In the genomic region with DNA sequence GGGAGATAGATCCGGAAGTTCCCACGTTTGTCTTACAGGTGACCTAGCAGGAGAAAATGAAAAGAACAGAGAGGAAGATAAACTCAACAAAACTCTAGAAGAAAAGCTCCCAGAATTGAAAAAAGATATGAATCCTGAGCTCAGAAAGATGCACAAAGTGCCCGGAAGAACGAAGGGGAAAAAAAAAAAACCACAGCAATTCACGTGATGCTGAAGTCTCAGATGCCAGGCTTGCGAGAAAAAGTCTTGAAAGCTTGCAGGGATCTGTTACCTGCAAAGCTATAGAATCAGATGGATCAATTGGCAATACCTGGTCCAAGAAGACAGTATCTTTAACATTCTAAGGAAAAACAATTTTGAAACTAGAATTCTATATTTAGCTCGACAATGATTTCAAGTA, we compare ENCODE assay signal across 25 cellular contexts. TPM values are rescaled to one million over a fixed set of nuclear protein-coding genes. Genes with fewer than 3 reads are reported as not detected.
DNase-seq lines count a peak whose midpoint lies in the region; ATAC-seq lines count a peak whose summit lies in the region.
"Had no signal": no experiment of that assay in that cellular context is flagged by ENCODE, and none has a peak within 500 bp of the region (broad histone marks: within the 10 kb centered on the region; RNA-seq: fewer than 3 reads in every experiment).

No MANE protein-coding gene starts in this region.

- peaks cover 0 to 33% (median 0%) of the 10 kb centered on the region in 3 experiments for H3K36me3 ChIP-seq in naive thymus-derived CD4-positive, alpha-beta T cell (ENCODE audit: control insufficient read depth in 2 of 3, insufficient read depth in 3 of 3, low read length in 3 of 3)
- H3K36me3 ChIP-seq: upper lobe of left lung had no signal

- H3K27ac Mint-ChIP-seq in activated CD4-positive, alpha-beta T cell treated with anti-CD3 and anti-CD28 coated beads, Interleukin-2, amount 10 ng/mL, durations not matched to agents 7 days and 5 days = peak overlapping the region; percentile 73
- H3K27ac Mint-ChIP-seq in activated T-helper 17 cell treated with anti-CD3 and anti-CD28 coated beads, Interleukin-2, amount 50 U/mL, for 72 hours = peak overlapping the region; percentile 75
- peak overlapping the region in 8 of 9 donors; percentile 9 to 92 (median 72) for H3K27ac Mint-ChIP-seq in naive thymus-derived CD4-positive, alpha-beta T cell
- H3K27ac Mint-ChIP-seq: dendritic cell treated with granulocyte-macrophage colony-stimulating factor and Interleukin-4, amounts not matched to agents 40 ng/mL and 50 ng/mL, for 4 days; GM23338 had no signal

- peaks cover 72% of the 10 kb centered on the region for H3K36me3 Mint-ChIP-seq in activated CD4-positive, alpha-beta T cell treated with anti-CD3 and anti-CD28 coated beads, Interleukin-2, amount 10 ng/mL, durations not matched to agents 7 days and 5 days (ENCODE audit: low read depth)
- peaks cover 79% of the 10 kb centered on the region for H3K36me3 Mint-ChIP-seq in activated T-helper 17 cell treated with anti-CD3 and anti-CD28 coated beads, Interleukin-2, amount 50 U/mL, for 72 hours (ENCODE audit: low read depth)
- peaks cover 15 to 61% (median 38%) of the 10 kb centered on the region in 5 donors for H3K36me3 Mint-ChIP-seq in naive thymus-derived CD4-positive, alpha-beta T cell

- CTCF ChIA-PET in activated CD4-positive, alpha-beta T cell treated with anti-CD3 and anti-CD28 coated beads, Interleukin-2, amount 10 ng/mL, durations not matched to agents 7 days and 5 days (lab: Charles Lee) = interaction anchor here (1.4 kb wide), 1 partner anchor 17 kb away, joined by 3 read pairs; no protein-coding TSS in a partner anchor
- CTCF ChIA-PET in naive thymus-derived CD4-positive, alpha-beta T cell (lab: Charles Lee) = interaction anchor here (0.6 to 0.9 kb wide), 4 partner anchors 31 to 144 kb away, joined by 3 to 4 read pairs (median 3); no protein-coding TSS in a partner anchor

- peaks cover 64% of the 10 kb centered on the region for H3K4me1 Mint-ChIP-seq in activated CD4-positive, alpha-beta T cell treated with anti-CD3 and anti-CD28 coated beads, Interleukin-2, amount 10 ng/mL, durations not matched to agents 7 days and 5 days
- H3K4me1 Mint-ChIP-seq in activated T-helper 17 cell treated with anti-CD3 and anti-CD28 coated beads, Interleukin-2, amount 50 U/mL, for 72 hours = peaks cover 66% of the 10 kb centered on the region
- peaks cover 54 to 81% (median 73%) of the 10 kb centered on the region in 7 donors for H3K4me1 Mint-ChIP-seq in naive thymus-derived CD4-positive, alpha-beta T cell
- H3K4me1 Mint-ChIP-seq: GM23338 had no signal

- intact Hi-C loops in naive thymus-derived CD4-positive, alpha-beta T cell (cut with micrococcal nuclease) = loop anchor here in 1 of 2 donors (2.0 to 5.0 kb wide), 3 partner anchors 19 to 33 kb away; a partner anchor contains a TSS

- ATAC-seq in activated T-helper 17 cell treated with anti-CD3 and anti-CD28 coated beads, Interleukin-2, amount 50 U/mL, for 72 hours (replicated peaks) = no peak
- peak; percentile 50 for ATAC-seq in naive thymus-derived CD4-positive, alpha-beta T cell
- ATAC-seq in GM19452 (IDR thresholded peaks at IDR 0.05; ENCODE audit: unreplicated experiment) = no peak
- ATAC-seq: GM23338, left colon had no signal

- H3K4me1 ChIP-seq in naive thymus-derived CD4-positive, alpha-beta T cell (ENCODE audit: control insufficient read depth in 2 of 2, insufficient read depth in 2 of 2, low read length in 2 of 2) = peaks cover 19 to 28% of the 10 kb centered on the region in 2 donors
- H3K4me1 ChIP-seq: Caco-2, upper lobe of left lung had no signal

- H3K4me3 ChIP-seq in Jurkat, Clone E6-1 (ENCODE audit: low read length) = no peak overlapping the region
- H3K4me3 ChIP-seq in naive thymus-derived CD4-positive, alpha-beta T cell (ENCODE audit: low read length) = no peak overlapping the region
- H3K4me3 ChIP-seq: GM23338, upper lobe of left lung had no signal

- no peaks in the 10 kb centered on the region for H3K9me3 ChIP-seq in naive thymus-derived CD4-positive, alpha-beta T cell (ENCODE audit: control insufficient read depth in 2 of 3, low read length in 3 of 3)
- H3K9me3 ChIP-seq: Caco-2 had no signal

- no peak overlapping the region for H3K27ac ChIP-seq in naive thymus-derived CD4-positive, alpha-beta T cell (ENCODE audit: low read depth, low read length)
- H3K27ac ChIP-seq: upper lobe of left lung had no signal

- POLR2A ChIA-PET in activated CD4-positive, alpha-beta T cell treated with anti-CD3 and anti-CD28 coated beads, Interleukin-2, amount 10 ng/mL, durations not matched to agents 7 days and 5 days (lab: Charles Lee) = no interaction called here
- POLR2A ChIA-PET in naive thymus-derived CD4-positive, alpha-beta T cell (lab: Charles Lee) = no interaction called here

- no peak overlapping the region for H3K4me3 Mint-ChIP-seq in activated CD4-positive, alpha-beta T cell treated with anti-CD3 and anti-CD28 coated beads, Interleukin-2, amount 10 ng/mL, durations not matched to agents 7 days and 5 days
- peak overlapping the region; percentile 65 for H3K4me3 Mint-ChIP-seq in activated T-helper 17 cell treated with anti-CD3 and anti-CD28 coated beads, Interleukin-2, amount 50 U/mL, for 72 hours
- peak overlapping the region in 9 of 10 donors; percentile 23 to 75 (median 55) for H3K4me3 Mint-ChIP-seq in naive thymus-derived CD4-positive, alpha-beta T cell
- H3K4me3 Mint-ChIP-seq: dendritic cell treated with granulocyte-macrophage colony-stimulating factor and Interleukin-4, amounts not matched to agents 40 ng/mL and 50 ng/mL, for 4 days; GM23338 had no signal

- no peaks in the 10 kb centered on the region for H3K27me3 Mint-ChIP-seq in activated CD4-positive, alpha-beta T cell treated with anti-CD3 and anti-CD28 coated beads, Interleukin-2, amount 10 ng/mL, durations not matched to agents 7 days and 5 days
- no peaks in the 10 kb centered on the region for H3K27me3 Mint-ChIP-seq in activated T-helper 17 cell treated with anti-CD3 and anti-CD28 coated beads, Interleukin-2, amount 50 U/mL, for 72 hours
- no peaks in the 10 kb centered on the region for H3K27me3 Mint-ChIP-seq in naive thymus-derived CD4-positive, alpha-beta T cell

- no peaks in the 10 kb centered on the region for H3K9me3 Mint-ChIP-seq in activated CD4-positive, alpha-beta T cell treated with anti-CD3 and anti-CD28 coated beads, Interleukin-2, amount 10 ng/mL, durations not matched to agents 7 days and 5 days
- H3K9me3 Mint-ChIP-seq in activated T-helper 17 cell treated with anti-CD3 and anti-CD28 coated beads, Interleukin-2, amount 50 U/mL, for 72 hours = no peaks in the 10 kb centered on the region
- H3K9me3 Mint-ChIP-seq in naive thymus-derived CD4-positive, alpha-beta T cell = peaks cover 0 to 11% (median 1%) of the 10 kb centered on the region in 11 donors
- H3K9me3 Mint-ChIP-seq: GM23338 had no signal

- DNase-seq in activated CD4-positive, alpha-beta T cell treated with anti-CD3 and anti-CD28 coated beads, Interleukin-2, amount 10 ng/mL, durations not matched to agents 7 days and 5 days = no peak
- DNase-seq in activated CD4-positive, alpha-beta T cell treated with anti-CD3 and anti-CD28 coated beads, Interleukin-2, amount 50 U/mL, for 4 hours = no peak
- DNase-seq in Jurkat, Clone E6-1 (ENCODE audit: low read depth, low spot score) = peak; percentile 50
- DNase-seq in naive thymus-derived CD4-positive, alpha-beta T cell = no peak
- no peak for DNase-seq in OCI-M1 (lab: John Stamatoyannopoulos, UW)
- no peak for DNase-seq in stimulated activated CD4-positive, alpha-beta T cell treated with anti-CD3 and anti-CD28 coated beads, Interleukin-1b, Interleukin-23, amount 100 ng/mL, for 48 hours
- DNase-seq: activated CD4-positive, alpha-beta T cell treated with anti-CD3 and anti-CD28 coated beads, Interleukin-2, amount 50 U/mL, for 1 hour; AML-193; aorta; Caco-2; left colon; mesenchymal stem cell; NCI-H1092 treated with DMSO at 0.1 percent for 48 hours; NCI-H2029; NCI-H345; NCI-H82; Right ventricle myocardium superior; stimulated activated CD4-positive, alpha-beta T cell treated with anti-CD3 and anti-CD28 coated beads, Interleukin-4, amount 100 ng/mL, for 4 hours; upper lobe of left lung had no signal

- H3K27me3 ChIP-seq in naive thymus-derived CD4-positive, alpha-beta T cell (ENCODE audit: control insufficient read depth in 2 of 2, insufficient read depth in 2 of 2, low read length in 2 of 2) = no peaks in the 10 kb centered on the region
- H3K27me3 ChIP-seq: upper lobe of left lung had no signal

RNA-seq across cellular contexts. Expression of a gene that starts 33.5 kb away (rescaled TPM):
- total RNA-seq in activated CD4-positive, alpha-beta T cell treated with anti-CD3 and anti-CD28 coated beads, Interleukin-2, amount 10 ng/mL, durations not matched to agents 7 days and 5 days = 100 to 1,000 TPM; 160 to 167 TPM
- 33.7 TPM for polyA plus RNA-seq in Jurkat, Clone E6-1 (2012; ENCODE audit: insufficient read depth, insufficient read length)
- total RNA-seq in activated T-helper 17 cell treated with anti-CD3 and anti-CD28 coated beads, Interleukin-2, amount 50 U/mL, for 72 hours = 100 to 1,000 TPM in 1 of 2 donors, 10 to 100 TPM in 1; 98.7 to 112 TPM
- 100 to 1,000 TPM; 112 to 136 (median 118) TPM for total RNA-seq in naive thymus-derived CD4-positive, alpha-beta T cell
- 10 to 100 TPM; 13.3 to 44.5 TPM for polyA plus RNA-seq in naive thymus-derived CD4-positive, alpha-beta T cell
- total RNA-seq: myocyte, osteoblast had no signal
